ENCODE assay signal across 8 cellular contexts in genomic region chr19:2059422-2060201, GRCh38. TPM values are rescaled to one million over a fixed set of nuclear protein-coding genes. Genes with fewer than 3 reads are reported as not detected.
A peak's percentile ranks its signal among the peaks of the same experiment; 100 is the strongest.
DNase-seq lines count a peak whose midpoint lies in the region; ATAC-seq and TF ChIP-seq lines count a peak whose summit lies in the region.

No MANE protein-coding gene starts in this region.

- H3K27ac ChIP-seq in A673 (ENCODE audit: low read depth, low read length, poor library complexity, severe bottlenecking) = peak overlapping the region; percentile 99
- H3K27ac ChIP-seq in esophagus muscularis mucosa (replicated peaks in 1 of 4) = peak overlapping the region; percentile 99 to 100 (median 100)

- intact Hi-C loops in A673 (cut with micrococcal nuclease; ENCODE audit: unreplicated experiment) = loop anchor here (2.0 kb wide), 1 partner anchor 31 kb away; no protein-coding TSS in a partner anchor
- intact Hi-C loops in esophagus muscularis mucosa (cut with DNase I) = no loop called here

- peak overlapping the region; percentile 66 for H3K4me3 ChIP-seq in A673 (ENCODE audit: low read depth, low read length, poor library complexity, severe bottlenecking)
- H3K4me3 ChIP-seq in esophagus muscularis mucosa = peak overlapping the region; percentile 73 to 82 (median 78)

- no peak for DNase-seq in A673 (ENCODE audit: low spot score)
- no peak for DNase-seq in HEK293T (ENCODE audit: extremely low spot score)
- peak; percentile 90 for DNase-seq in SW480 (ENCODE audit: low spot score)
- no peak for DNase-seq in esophagus muscularis mucosa (ENCODE audit: extremely low spot score)
- DNase-seq in natural killer cell treated with Interleukin-12 subunit alpha and Interleukin-12 subunit beta and Interleukin-15 and Interleukin-18, amount 100 ng/mL, for 72 hours (ENCODE audit: low spot score) = no peak
- no peak for DNase-seq in MV-4-11 (lab: John Stamatoyannopoulos, UW)
- DNase-seq in NOMO-1 treated with DMSO at 0.1 percent for 48 hours (lab: John Stamatoyannopoulos, UW; ENCODE audit: unreplicated experiment) = no peak
- DNase-seq in stimulated activated CD4-positive, alpha-beta T cell treated with anti-CD3 and anti-CD28 coated beads, Interleukin-4, amount 100 ng/mL, for 24 hours = no peak

- H3K4me1 ChIP-seq in A673 (ENCODE audit: insufficient read depth, low read length, poor library complexity, severe bottlenecking) (peaks cover 34% of the 10 kb centered on the region), esophagus muscularis mucosa (peaks cover 61 to 92% (median 88%) of the 10 kb centered on the region in 4 donors)

- no peak for TF ChIP-seq CTCF in A673 (conservative IDR thresholded peaks at IDR 0.05; ENCODE audit: low read depth, low read length)
- no peak for TF ChIP-seq CTCF in esophagus muscularis mucosa (IDR thresholded peaks at IDR 0.05)

- POLR2A ChIA-PET in A673 (lab: Charles Lee; ENCODE audit: low non-redundant PET) (no interaction called here), HEK293T (lab: Yijun Ruan, JAX) (interaction anchor here (1.1 to 5.3 kb wide), 6 partner anchors 8 to 123 kb away, joined by 3 to 33 read pairs (median 8); partner anchors contain the start of gene MKNK2)

- H3K27me3 ChIP-seq in A673 (replicated peaks; ENCODE audit: insufficient read depth, low read depth, low read length, poor library complexity) (no peaks in the 10 kb centered on the region), esophagus muscularis mucosa (no peaks in the 10 kb centered on the region)

- no peaks in the 10 kb centered on the region for H3K9me3 Mint-ChIP-seq in natural killer cell treated with Interleukin-12 subunit alpha and Interleukin-12 subunit beta and Interleukin-15 and Interleukin-18, amount 100 ng/mL, for 72 hours

- H3K27ac Mint-ChIP-seq in natural killer cell treated with Interleukin-12 subunit alpha and Interleukin-12 subunit beta and Interleukin-15 and Interleukin-18, amount 100 ng/mL, for 72 hours = peak overlapping the region; percentile 91 to 97

- peak; percentile 3 for TF ChIP-seq POLR2A in esophagus muscularis mucosa (IDR thresholded peaks at IDR 0.05; ENCODE audit: low read depth)

- WGBS in esophagus muscularis mucosa = 61% methylated on average over 14 of the region's 24 CpGs

- TF ChIP-seq EP300 in esophagus muscularis mucosa (IDR thresholded peaks at IDR 0.05) = no peak

- CTCF ChIA-PET in A673 (lab: Charles Lee) (no interaction called here), HEK293T (lab: Yijun Ruan, JAX) (no interaction called here)

- peaks cover 15 to 32% of the 10 kb centered on the region in 2 donors for H3K4me1 Mint-ChIP-seq in natural killer cell treated with Interleukin-12 subunit alpha and Interleukin-12 subunit beta and Interleukin-15 and Interleukin-18, amount 100 ng/mL, for 72 hours (ENCODE audit: low read depth in 2 of 2)

- H3K27me3 Mint-ChIP-seq in natural killer cell treated with Interleukin-12 subunit alpha and Interleukin-12 subunit beta and Interleukin-15 and Interleukin-18, amount 100 ng/mL, for 72 hours = no peaks in the 10 kb centered on the region

- BruUV-seq in A673 (replicated peaks; lab: Mats Ljungman, UMichigan) = no TSS peak

- peak overlapping the region; percentile 96 for H3K4me3 Mint-ChIP-seq in natural killer cell treated with Interleukin-12 subunit alpha and Interleukin-12 subunit beta and Interleukin-15 and Interleukin-18, amount 100 ng/mL, for 72 hours

- H3K36me3 ChIP-seq in A673 (ENCODE audit: insufficient read depth, low read length, poor library complexity, severe bottlenecking) (no peaks in the 10 kb centered on the region), esophagus muscularis mucosa (no peaks in the 10 kb centered on the region)

- H3K9me3 ChIP-seq in A673 (ENCODE audit: low read depth, low read length, poor library complexity, severe bottlenecking) (no peaks in the 10 kb centered on the region), esophagus muscularis mucosa (no peaks in the 10 kb centered on the region)

- no peaks in the 10 kb centered on the region for H3K36me3 Mint-ChIP-seq in natural killer cell treated with Interleukin-12 subunit alpha and Interleukin-12 subunit beta and Interleukin-15 and Interleukin-18, amount 100 ng/mL, for 72 hours

- no peak for ATAC-seq in natural killer cell treated with Interleukin-12 subunit alpha and Interleukin-12 subunit beta and Interleukin-15 and Interleukin-18, amount 100 ng/mL, for 72 hours

TF ChIP-seq in HEK293T, 16 proteins besides CTCF, POLR2A, EP300 and RAD21:
- TF ChIP-seq FOXK2 (IDR thresholded peaks at IDR 0.05) (no peak), HDGF (IDR thresholded peaks at IDR 0.05; ENCODE audit: borderline replicate concordance) (0 out of 2 replicates have a peak, but pooled peaks have one; percentile 38), ELF4 (IDR thresholded peaks at IDR 0.05) (no peak), TARDBP (IDR thresholded peaks at IDR 0.05) (no peak), L3MBTL2 (conservative IDR thresholded peaks at IDR 0.05) (0 out of 2 replicates have a peak, but pooled peaks have one; percentile 18), FOXM1 (IDR thresholded peaks at IDR 0.05; ENCODE audit: borderline replicate concordance) (no peak), CTBP1 (IDR thresholded peaks at IDR 0.05; ENCODE audit: borderline replicate concordance) (no peak)

RNA-seq across cellular contexts. Expression of gene MKNK2, which starts 8.6 kb away (rescaled TPM):
- 106 and 107 TPM in 2 replicates for total RNA-seq in A673 (2021)
- total RNA-seq in esophagus muscularis mucosa = 100 to 1,000 TPM; 113 to 267 (median 193) TPM
- total RNA-seq in natural killer cell treated with Interleukin-12 subunit alpha and Interleukin-12 subunit beta and Interleukin-15 and Interleukin-18, amount 100 ng/mL, for 72 hours = 100 to 1,000 TPM; 303 to 308 TPM

RNA-seq across cellular contexts. Expression of gene MOB3A, which starts 36.5 kb away (rescaled TPM):
- 40.7 and 47.1 TPM in 2 replicates for total RNA-seq in A673 (2021)
- 10 to 100 TPM; 43.6 to 85.2 (median 56.3) TPM for total RNA-seq in esophagus muscularis mucosa
- 100 to 1,000 TPM; 180 to 212 TPM for total RNA-seq in natural killer cell treated with Interleukin-12 subunit alpha and Interleukin-12 subunit beta and Interleukin-15 and Interleukin-18, amount 100 ng/mL, for 72 hours

RNA-seq across cellular contexts. Expression of gene IZUMO4, which starts 37.1 kb away (rescaled TPM):
- total RNA-seq in A673 (2021) (1.6 and 2.5 TPM in 2 replicates), esophagus muscularis mucosa (1 to 10 TPM; 1.9 to 6.0 (median 3.9) TPM)
- total RNA-seq in natural killer cell treated with Interleukin-12 subunit alpha and Interleukin-12 subunit beta and Interleukin-15 and Interleukin-18, amount 100 ng/mL, for 72 hours = 1 to 10 TPM; 5.7 to 5.9 TPM

RNA-seq across cellular contexts. Expression of gene BTBD2, which starts 44.1 kb away (rescaled TPM):
- total RNA-seq in A673 (2021) = 91.7 and 110 TPM in 2 replicates
- 100 to 1,000 TPM in 1 of 4 donors, 10 to 100 TPM in 3; 52.8 to 137 (median 77.1) TPM for total RNA-seq in esophagus muscularis mucosa
- 10 to 100 TPM; 19.9 to 23.0 TPM for total RNA-seq in natural killer cell treated with Interleukin-12 subunit alpha and Interleukin-12 subunit beta and Interleukin-15 and Interleukin-18, amount 100 ng/mL, for 72 hours
